8 cellular contexts compared by ENCODE assay signal in genomic region chr19:44141191-44142013, GRCh38.
DNase-seq lines count a peak whose midpoint lies in the region; ATAC-seq and TF ChIP-seq lines count a peak whose summit lies in the region.

TSS of gene ZNF234 (plus strand) at chr19:44141554. CDS start at chr19:44144633, 3,079 bp downstream.

- ATAC-seq in HG02840 (IDR thresholded peaks at IDR 0.05; ENCODE audit: low FRiP score, unreplicated experiment), result peak; percentile 90

- H3K36me3 ChIP-seq in GM06990 (ENCODE audit: control insufficient read depth, insufficient read depth, low read length), result no peaks in the 10 kb centered on the region; the same call in 1 of the 2 replicates

- DNase-seq in GM06990 (ENCODE audit: extremely low read depth, insufficient read length) (peak; percentile 68), NCI-H226 (peak; percentile 70), choroid plexus epithelial cell (ENCODE audit: low read depth) (peak; percentile 82), kidney tubule cell (ENCODE audit: low spot score) (peak; percentile 78), NAMALWA (ENCODE audit: low spot score) (no peak)
- peak; percentile 75 to 79 for DNase-seq in activated CD4-positive, alpha-beta T cell treated with anti-CD3 and anti-CD28 coated beads for 4 hours
- DNase-seq in stimulated activated CD4-positive, alpha-beta T cell treated with anti-CD3 and anti-CD28 coated beads, Interleukin-15, amount 100 ng/mL, for 24 hours, result peak; percentile 81

- H3K4me3 ChIP-seq in GM06990 (replicated peaks; ENCODE audit: low read depth, low read length), result peak within 1 kb of the TSS; percentile 82
- H3K4me3 ChIP-seq in choroid plexus epithelial cell (ENCODE audit: low read depth, low read length), result peak within 1 kb of the TSS; percentile 90

- H3K27me3 ChIP-seq in GM06990 (replicated peaks; ENCODE audit: control insufficient read depth, insufficient read depth, low read length), result no peaks in the 10 kb centered on the region

- TF ChIP-seq CTCF in GM06990 (IDR thresholded peaks at IDR 0.05; ENCODE audit: insufficient read depth, low read length, poor library complexity, severe bottlenecking) (no peak), choroid plexus epithelial cell (conservative IDR thresholded peaks at IDR 0.05; ENCODE audit: low read depth, low read length) (no peak)
